1 cellular context compared by ENCODE assay signal in the genomic region with DNA sequence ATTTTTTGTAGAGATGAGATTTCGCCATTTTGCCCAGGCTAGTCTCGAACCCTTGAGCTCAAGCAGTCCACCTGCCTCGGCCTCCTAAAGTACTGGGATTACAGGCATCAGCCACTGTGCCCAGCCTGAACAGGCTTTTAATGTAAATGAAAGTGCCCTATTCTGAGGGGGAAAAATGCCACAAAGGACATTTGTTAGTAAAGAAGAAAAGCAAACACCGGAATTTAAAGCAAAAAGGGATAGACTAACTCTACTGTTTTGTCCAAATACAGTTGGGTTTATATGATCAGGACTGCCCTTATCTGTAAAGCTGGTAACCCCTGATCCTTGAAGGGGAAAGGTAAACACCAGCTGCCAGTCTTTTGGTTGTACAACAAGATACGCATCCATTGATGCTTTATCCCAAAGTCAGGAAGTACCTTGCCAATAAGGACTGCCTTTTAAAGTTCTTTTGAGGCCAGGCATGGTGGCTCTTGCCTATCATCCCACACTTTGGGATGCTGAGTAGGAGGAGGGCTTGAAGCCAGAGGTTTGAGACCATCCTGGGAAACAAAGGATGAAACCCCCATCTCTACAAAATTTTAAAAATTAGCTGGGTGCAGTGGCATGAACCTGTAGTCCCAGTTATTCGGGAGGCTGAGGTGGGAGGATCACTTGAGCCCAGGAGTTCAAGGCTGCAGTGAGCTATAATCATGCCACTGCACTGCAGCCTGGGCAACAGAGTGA.
A peak's percentile ranks its signal among the peaks of the same experiment; 100 is the strongest.
TF ChIP-seq lines count a peak whose summit lies in the region.

No MANE protein-coding gene starts in this region.

TF ChIP-seq in HepG2, 621 proteins besides CTCF, POLR2A, EP300 and RAD21 (continued from another document and continues in another):
- TF ChIP-seq, protein P1, sequence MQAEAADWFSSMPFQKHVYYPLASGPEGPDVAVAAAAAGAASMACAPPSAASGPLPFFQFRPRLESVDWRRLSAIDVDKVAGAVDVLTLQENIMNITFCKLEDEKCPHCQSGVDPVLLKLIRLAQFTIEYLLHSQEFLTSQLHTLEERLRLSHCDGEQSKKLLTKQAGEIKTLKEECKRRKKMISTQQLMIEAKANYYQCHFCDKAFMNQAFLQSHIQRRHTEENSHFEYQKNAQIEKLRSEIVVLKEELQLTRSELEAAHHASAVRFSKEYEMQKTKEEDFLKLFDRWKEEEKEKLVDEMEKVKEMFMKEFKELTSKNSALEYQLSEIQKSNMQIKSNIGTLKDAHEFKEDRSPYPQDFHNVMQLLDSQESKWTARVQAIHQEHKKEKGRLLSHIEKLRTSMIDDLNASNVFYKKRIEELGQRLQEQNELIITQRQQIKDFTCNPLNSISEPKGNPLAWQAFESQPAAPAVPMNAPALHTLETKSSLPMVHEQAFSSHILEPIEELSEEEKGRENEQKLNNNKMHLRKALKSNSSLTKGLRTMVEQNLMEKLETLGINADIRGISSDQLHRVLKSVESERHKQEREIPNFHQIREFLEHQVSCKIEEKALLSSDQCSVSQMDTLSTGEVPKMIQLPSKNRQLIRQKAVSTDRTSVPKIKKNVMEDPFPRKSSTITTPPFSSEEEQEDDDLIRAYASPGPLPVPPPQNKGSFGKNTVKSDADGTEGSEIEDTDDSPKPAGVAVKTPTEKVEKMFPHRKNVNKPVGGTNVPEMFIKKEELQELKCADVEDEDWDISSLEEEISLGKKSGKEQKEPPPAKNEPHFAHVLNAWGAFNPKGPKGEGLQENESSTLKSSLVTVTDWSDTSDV (CRISPR knock-in tag; IDR thresholded peaks at IDR 0.05) = no peak
- TF ChIP-seq ZNF788 (CRISPR knock-in tag; IDR thresholded peaks at IDR 0.05; ENCODE audit: borderline replicate concordance) (peak; percentile 83; the same call in 1 of the 2 replicates), SPEN (CRISPR knock-in tag; IDR thresholded peaks at IDR 0.05; ENCODE audit: low read depth) (no peak), PAF1 (CRISPR knock-in tag; IDR thresholded peaks at IDR 0.05) (no peak), ZNF75D (CRISPR knock-in tag; IDR thresholded peaks at IDR 0.05; ENCODE audit: borderline replicate concordance) (no peak), STAT5B (CRISPR knock-in tag; IDR thresholded peaks at IDR 0.05) (peak; percentile 69; the same call in 1 of the 2 replicates), SATB2 (CRISPR knock-in tag; IDR thresholded peaks at IDR 0.05) (0 out of 2 replicates have a peak, but pooled peaks have one; percentile 51), HDAC1 (CRISPR knock-in tag; IDR thresholded peaks at IDR 0.05) (peak; percentile 88), MTA1 (CRISPR knock-in tag; IDR thresholded peaks at IDR 0.05; ENCODE audit: borderline replicate concordance) (no peak), ZNF607 (CRISPR knock-in tag; IDR thresholded peaks at IDR 0.05; ENCODE audit: borderline replicate concordance) (no peak), REPIN1 (CRISPR knock-in tag; IDR thresholded peaks at IDR 0.05; ENCODE audit: borderline replicate concordance, low read depth) (peak; percentile 67; the same call in 1 of the 2 replicates), KLF15 (CRISPR knock-in tag; IDR thresholded peaks at IDR 0.05; ENCODE audit: borderline replicate concordance) (no peak), ONECUT2 (CRISPR knock-in tag; IDR thresholded peaks at IDR 0.05) (peak; percentile 70), ZNF768 (CRISPR knock-in tag; IDR thresholded peaks at IDR 0.05) (no peak), MAFG (CRISPR knock-in tag; IDR thresholded peaks at IDR 0.05) (no peak), FOXA1 (IDR thresholded peaks at IDR 0.05) (peak; percentile 87), FOXA1 (CRISPR knock-in tag; IDR thresholded peaks at IDR 0.05) (peak; percentile 99), MTA3 (CRISPR knock-in tag; IDR thresholded peaks at IDR 0.05) (no peak), ZNF660 (CRISPR knock-in tag; IDR thresholded peaks at IDR 0.05; ENCODE audit: borderline replicate concordance, low read depth) (no peak), ZSCAN20 (CRISPR knock-in tag; IDR thresholded peaks at IDR 0.05; ENCODE audit: borderline replicate concordance) (no peak), ZNF781 (CRISPR knock-in tag; IDR thresholded peaks at IDR 0.05; ENCODE audit: borderline replicate concordance, not compliant biosample characterization) (peak; percentile 46), ZFP1 (CRISPR knock-in tag; IDR thresholded peaks at IDR 0.05) (peak; percentile 75; the same call in 1 of the 2 replicates), ZNF543 (CRISPR knock-in tag; IDR thresholded peaks at IDR 0.05) (no peak), KLF13 (CRISPR knock-in tag; IDR thresholded peaks at IDR 0.05) (no peak), ZNF17 (CRISPR knock-in tag; IDR thresholded peaks at IDR 0.05) (no peak), ZNF12 (CRISPR knock-in tag; IDR thresholded peaks at IDR 0.05) (no peak)
- TF ChIP-seq, protein P2, sequence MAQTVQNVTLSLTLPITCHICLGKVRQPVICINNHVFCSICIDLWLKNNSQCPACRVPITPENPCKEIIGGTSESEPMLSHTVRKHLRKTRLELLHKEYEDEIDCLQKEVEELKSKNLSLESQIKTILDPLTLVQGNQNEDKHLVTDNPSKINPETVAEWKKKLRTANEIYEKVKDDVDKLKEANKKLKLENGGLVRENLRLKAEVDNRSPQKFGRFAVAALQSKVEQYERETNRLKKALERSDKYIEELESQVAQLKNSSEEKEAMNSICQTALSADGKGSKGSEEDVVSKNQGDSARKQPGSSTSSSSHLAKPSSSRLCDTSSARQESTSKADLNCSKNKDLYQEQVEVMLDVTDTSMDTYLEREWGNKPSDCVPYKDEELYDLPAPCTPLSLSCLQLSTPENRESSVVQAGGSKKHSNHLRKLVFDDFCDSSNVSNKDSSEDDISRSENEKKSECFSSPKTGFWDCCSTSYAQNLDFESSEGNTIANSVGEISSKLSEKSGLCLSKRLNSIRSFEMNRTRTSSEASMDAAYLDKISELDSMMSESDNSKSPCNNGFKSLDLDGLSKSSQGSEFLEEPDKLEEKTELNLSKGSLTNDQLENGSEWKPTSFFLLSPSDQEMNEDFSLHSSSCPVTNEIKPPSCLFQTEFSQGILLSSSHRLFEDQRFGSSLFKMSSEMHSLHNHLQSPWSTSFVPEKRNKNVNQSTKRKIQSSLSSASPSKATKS (CRISPR knock-in tag; IDR thresholded peaks at IDR 0.05) = no peak
- TF ChIP-seq, protein P3, sequence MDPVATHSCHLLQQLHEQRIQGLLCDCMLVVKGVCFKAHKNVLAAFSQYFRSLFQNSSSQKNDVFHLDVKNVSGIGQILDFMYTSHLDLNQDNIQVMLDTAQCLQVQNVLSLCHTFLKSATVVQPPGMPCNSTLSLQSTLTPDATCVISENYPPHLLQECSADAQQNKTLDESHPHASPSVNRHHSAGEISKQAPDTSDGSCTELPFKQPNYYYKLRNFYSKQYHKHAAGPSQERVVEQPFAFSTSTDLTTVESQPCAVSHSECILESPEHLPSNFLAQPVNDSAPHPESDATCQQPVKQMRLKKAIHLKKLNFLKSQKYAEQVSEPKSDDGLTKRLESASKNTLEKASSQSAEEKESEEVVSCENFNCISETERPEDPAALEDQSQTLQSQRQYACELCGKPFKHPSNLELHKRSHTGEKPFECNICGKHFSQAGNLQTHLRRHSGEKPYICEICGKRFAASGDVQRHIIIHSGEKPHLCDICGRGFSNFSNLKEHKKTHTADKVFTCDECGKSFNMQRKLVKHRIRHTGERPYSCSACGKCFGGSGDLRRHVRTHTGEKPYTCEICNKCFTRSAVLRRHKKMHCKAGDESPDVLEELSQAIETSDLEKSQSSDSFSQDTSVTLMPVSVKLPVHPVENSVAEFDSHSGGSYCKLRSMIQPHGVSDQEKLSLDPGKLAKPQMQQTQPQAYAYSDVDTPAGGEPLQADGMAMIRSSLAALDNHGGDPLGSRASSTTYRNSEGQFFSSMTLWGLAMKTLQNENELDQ (CRISPR knock-in tag; IDR thresholded peaks at IDR 0.05; ENCODE audit: borderline replicate concordance) = no peak
- TF ChIP-seq, protein P4, sequence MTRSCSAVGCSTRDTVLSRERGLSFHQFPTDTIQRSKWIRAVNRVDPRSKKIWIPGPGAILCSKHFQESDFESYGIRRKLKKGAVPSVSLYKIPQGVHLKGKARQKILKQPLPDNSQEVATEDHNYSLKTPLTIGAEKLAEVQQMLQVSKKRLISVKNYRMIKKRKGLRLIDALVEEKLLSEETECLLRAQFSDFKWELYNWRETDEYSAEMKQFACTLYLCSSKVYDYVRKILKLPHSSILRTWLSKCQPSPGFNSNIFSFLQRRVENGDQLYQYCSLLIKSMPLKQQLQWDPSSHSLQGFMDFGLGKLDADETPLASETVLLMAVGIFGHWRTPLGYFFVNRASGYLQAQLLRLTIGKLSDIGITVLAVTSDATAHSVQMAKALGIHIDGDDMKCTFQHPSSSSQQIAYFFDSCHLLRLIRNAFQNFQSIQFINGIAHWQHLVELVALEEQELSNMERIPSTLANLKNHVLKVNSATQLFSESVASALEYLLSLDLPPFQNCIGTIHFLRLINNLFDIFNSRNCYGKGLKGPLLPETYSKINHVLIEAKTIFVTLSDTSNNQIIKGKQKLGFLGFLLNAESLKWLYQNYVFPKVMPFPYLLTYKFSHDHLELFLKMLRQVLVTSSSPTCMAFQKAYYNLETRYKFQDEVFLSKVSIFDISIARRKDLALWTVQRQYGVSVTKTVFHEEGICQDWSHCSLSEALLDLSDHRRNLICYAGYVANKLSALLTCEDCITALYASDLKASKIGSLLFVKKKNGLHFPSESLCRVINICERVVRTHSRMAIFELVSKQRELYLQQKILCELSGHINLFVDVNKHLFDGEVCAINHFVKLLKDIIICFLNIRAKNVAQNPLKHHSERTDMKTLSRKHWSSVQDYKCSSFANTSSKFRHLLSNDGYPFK (CRISPR knock-in tag; IDR thresholded peaks at IDR 0.05; ENCODE audit: borderline replicate concordance) = no peak
- TF ChIP-seq, protein P5, sequence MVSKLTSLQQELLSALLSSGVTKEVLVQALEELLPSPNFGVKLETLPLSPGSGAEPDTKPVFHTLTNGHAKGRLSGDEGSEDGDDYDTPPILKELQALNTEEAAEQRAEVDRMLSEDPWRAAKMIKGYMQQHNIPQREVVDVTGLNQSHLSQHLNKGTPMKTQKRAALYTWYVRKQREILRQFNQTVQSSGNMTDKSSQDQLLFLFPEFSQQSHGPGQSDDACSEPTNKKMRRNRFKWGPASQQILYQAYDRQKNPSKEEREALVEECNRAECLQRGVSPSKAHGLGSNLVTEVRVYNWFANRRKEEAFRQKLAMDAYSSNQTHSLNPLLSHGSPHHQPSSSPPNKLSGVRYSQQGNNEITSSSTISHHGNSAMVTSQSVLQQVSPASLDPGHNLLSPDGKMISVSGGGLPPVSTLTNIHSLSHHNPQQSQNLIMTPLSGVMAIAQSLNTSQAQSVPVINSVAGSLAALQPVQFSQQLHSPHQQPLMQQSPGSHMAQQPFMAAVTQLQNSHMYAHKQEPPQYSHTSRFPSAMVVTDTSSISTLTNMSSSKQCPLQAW (CRISPR knock-in tag; IDR thresholded peaks at IDR 0.05) = peak; percentile 90
- TF ChIP-seq, protein P6, sequence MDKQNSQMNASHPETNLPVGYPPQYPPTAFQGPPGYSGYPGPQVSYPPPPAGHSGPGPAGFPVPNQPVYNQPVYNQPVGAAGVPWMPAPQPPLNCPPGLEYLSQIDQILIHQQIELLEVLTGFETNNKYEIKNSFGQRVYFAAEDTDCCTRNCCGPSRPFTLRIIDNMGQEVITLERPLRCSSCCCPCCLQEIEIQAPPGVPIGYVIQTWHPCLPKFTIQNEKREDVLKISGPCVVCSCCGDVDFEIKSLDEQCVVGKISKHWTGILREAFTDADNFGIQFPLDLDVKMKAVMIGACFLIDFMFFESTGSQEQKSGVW (CRISPR knock-in tag; IDR thresholded peaks at IDR 0.05; ENCODE audit: borderline replicate concordance) = no peak
- TF ChIP-seq, protein P7, sequence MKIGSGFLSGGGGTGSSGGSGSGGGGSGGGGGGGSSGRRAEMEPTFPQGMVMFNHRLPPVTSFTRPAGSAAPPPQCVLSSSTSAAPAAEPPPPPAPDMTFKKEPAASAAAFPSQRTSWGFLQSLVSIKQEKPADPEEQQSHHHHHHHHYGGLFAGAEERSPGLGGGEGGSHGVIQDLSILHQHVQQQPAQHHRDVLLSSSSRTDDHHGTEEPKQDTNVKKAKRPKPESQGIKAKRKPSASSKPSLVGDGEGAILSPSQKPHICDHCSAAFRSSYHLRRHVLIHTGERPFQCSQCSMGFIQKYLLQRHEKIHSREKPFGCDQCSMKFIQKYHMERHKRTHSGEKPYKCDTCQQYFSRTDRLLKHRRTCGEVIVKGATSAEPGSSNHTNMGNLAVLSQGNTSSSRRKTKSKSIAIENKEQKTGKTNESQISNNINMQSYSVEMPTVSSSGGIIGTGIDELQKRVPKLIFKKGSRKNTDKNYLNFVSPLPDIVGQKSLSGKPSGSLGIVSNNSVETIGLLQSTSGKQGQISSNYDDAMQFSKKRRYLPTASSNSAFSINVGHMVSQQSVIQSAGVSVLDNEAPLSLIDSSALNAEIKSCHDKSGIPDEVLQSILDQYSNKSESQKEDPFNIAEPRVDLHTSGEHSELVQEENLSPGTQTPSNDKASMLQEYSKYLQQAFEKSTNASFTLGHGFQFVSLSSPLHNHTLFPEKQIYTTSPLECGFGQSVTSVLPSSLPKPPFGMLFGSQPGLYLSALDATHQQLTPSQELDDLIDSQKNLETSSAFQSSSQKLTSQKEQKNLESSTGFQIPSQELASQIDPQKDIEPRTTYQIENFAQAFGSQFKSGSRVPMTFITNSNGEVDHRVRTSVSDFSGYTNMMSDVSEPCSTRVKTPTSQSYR (CRISPR knock-in tag; IDR thresholded peaks at IDR 0.05; ENCODE audit: borderline replicate concordance) = peak; percentile 75; the same call in 1 of the 2 replicates
- TF ChIP-seq, protein P8, sequence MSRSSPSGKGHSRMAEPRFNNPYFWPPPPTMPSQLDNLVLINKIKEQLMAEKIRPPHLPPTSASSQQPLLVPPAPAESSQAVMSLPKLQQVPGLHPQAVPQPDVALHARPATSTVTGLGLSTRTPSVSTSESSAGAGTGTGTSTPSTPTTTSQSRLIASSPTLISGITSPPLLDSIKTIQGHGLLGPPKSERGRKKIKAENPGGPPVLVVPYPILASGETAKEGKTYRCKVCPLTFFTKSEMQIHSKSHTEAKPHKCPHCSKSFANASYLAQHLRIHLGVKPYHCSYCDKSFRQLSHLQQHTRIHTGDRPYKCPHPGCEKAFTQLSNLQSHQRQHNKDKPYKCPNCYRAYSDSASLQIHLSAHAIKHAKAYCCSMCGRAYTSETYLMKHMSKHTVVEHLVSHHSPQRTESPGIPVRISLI (CRISPR knock-in tag; IDR thresholded peaks at IDR 0.05; ENCODE audit: borderline replicate concordance) = no peak
- TF ChIP-seq, protein P9, sequence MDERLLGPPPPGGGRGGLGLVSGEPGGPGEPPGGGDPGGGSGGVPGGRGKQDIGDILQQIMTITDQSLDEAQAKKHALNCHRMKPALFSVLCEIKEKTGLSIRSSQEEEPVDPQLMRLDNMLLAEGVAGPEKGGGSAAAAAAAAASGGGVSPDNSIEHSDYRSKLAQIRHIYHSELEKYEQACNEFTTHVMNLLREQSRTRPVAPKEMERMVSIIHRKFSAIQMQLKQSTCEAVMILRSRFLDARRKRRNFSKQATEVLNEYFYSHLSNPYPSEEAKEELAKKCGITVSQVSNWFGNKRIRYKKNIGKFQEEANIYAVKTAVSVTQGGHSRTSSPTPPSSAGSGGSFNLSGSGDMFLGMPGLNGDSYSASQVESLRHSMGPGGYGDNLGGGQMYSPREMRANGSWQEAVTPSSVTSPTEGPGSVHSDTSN (CRISPR knock-in tag; IDR thresholded peaks at IDR 0.05) = no peak; the same call in 1 of the 2 replicates
- TF ChIP-seq, protein P10, sequence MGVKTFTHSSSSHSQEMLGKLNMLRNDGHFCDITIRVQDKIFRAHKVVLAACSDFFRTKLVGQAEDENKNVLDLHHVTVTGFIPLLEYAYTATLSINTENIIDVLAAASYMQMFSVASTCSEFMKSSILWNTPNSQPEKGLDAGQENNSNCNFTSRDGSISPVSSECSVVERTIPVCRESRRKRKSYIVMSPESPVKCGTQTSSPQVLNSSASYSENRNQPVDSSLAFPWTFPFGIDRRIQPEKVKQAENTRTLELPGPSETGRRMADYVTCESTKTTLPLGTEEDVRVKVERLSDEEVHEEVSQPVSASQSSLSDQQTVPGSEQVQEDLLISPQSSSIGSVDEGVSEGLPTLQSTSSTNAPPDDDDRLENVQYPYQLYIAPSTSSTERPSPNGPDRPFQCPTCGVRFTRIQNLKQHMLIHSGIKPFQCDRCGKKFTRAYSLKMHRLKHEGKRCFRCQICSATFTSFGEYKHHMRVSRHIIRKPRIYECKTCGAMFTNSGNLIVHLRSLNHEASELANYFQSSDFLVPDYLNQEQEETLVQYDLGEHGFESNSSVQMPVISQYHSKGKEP (CRISPR knock-in tag; IDR thresholded peaks at IDR 0.05) = no peak
